1 cellular context compared by ENCODE assay signal in the genomic region with DNA sequence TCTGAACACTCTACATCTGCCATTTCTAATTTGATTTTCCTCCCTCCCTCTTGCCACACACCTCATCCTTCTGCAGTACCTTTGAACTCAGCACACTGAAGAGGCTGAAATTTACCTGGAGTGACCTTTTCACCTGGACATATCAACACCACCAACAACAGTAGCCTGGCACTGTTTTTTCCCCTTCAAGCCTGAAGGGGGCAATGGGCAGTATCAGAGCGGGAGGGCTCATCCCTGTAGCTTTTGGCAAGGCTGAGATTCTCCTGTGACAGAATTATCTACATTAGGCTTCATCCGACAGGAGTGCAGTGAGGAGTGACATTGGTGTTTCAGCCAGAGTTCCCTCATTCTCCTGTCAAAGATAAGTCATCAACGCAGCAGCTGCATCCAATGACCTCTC.
TF ChIP-seq lines count a peak whose summit lies in the region.

No MANE protein-coding gene starts in this region.

TF ChIP-seq in GM23338, 12 proteins besides CTCF, POLR2A, EP300 and RAD21 (continued from another document):
- TF ChIP-seq, protein P1, sequence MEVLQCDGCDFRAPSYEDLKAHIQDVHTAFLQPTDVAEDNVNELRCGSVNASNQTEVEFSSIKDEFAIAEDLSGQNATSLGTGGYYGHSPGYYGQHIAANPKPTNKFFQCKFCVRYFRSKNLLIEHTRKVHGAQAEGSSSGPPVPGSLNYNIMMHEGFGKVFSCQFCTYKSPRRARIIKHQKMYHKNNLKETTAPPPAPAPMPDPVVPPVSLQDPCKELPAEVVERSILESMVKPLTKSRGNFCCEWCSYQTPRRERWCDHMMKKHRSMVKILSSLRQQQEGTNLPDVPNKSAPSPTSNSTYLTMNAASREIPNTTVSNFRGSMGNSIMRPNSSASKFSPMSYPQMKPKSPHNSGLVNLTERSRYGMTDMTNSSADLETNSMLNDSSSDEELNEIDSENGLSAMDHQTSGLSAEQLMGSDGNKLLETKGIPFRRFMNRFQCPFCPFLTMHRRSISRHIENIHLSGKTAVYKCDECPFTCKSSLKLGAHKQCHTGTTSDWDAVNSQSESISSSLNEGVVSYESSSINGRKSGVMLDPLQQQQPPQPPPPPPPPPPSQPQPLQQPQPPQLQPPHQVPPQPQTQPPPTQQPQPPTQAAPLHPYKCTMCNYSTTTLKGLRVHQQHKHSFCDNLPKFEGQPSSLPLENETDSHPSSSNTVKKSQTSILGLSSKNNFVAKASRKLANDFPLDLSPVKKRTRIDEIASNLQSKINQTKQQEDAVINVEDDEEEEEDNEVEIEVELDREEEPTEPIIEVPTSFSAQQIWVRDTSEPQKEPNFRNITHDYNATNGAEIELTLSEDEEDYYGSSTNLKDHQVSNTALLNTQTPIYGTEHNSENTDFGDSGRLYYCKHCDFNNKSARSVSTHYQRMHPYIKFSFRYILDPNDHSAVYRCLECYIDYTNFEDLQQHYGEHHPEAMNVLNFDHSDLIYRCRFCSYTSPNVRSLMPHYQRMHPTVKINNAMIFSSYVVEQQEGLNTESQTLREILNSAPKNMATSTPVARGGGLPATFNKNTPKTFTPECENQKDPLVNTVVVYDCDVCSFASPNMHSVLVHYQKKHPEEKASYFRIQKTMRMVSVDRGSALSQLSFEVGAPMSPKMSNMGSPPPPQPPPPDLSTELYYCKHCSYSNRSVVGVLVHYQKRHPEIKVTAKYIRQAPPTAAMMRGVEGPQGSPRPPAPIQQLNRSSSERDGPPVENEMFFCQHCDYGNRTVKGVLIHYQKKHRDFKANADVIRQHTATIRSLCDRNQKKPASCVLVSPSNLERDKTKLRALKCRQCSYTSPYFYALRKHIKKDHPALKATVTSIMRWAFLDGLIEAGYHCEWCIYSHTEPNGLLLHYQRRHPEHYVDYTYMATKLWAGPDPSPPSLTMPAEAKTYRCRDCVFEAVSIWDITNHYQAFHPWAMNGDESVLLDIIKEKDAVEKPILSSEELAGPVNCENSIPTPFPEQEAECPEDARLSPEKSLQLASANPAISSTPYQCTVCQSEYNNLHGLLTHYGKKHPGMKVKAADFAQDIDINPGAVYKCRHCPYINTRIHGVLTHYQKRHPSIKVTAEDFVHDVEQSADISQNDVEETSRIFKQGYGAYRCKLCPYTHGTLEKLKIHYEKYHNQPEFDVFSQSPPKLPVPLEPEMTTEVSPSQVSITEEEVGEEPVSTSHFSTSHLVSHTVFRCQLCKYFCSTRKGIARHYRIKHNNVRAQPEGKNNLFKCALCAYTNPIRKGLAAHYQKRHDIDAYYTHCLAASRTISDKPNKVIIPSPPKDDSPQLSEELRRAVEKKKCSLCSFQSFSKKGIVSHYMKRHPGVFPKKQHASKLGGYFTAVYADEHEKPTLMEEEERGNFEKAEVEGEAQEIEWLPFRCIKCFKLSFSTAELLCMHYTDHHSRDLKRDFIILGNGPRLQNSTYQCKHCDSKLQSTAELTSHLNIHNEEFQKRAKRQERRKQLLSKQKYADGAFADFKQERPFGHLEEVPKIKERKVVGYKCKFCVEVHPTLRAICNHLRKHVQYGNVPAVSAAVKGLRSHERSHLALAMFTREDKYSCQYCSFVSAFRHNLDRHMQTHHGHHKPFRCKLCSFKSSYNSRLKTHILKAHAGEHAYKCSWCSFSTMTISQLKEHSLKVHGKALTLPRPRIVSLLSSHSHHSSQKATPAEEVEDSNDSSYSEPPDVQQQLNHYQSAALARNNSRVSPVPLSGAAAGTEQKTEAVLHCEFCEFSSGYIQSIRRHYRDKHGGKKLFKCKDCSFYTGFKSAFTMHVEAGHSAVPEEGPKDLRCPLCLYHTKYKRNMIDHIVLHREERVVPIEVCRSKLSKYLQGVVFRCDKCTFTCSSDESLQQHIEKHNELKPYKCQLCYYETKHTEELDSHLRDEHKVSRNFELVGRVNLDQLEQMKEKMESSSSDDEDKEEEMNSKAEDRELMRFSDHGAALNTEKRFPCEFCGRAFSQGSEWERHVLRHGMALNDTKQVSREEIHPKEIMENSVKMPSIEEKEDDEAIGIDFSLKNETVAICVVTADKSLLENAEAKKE (CRISPR knock-in tag; IDR thresholded peaks at IDR 0.05) = no peak
- TF ChIP-seq NANOG (IDR thresholded peaks at IDR 0.05; ENCODE audit: borderline replicate concordance) (no peak), STAT1 (IDR thresholded peaks at IDR 0.05; ENCODE audit: unreplicated experiment) (no peak), JUNB (IDR thresholded peaks at IDR 0.05; ENCODE audit: unreplicated experiment) (no peak), ZNF114 (CRISPR knock-in tag; IDR thresholded peaks at IDR 0.05) (no peak), CREB1 (CRISPR knock-in tag; IDR thresholded peaks at IDR 0.05; ENCODE audit: low read depth) (no peak), EZH2 (IDR thresholded peaks at IDR 0.05; ENCODE audit: low read depth, unreplicated experiment) (no peak)
- TF ChIP-seq, protein P2, sequence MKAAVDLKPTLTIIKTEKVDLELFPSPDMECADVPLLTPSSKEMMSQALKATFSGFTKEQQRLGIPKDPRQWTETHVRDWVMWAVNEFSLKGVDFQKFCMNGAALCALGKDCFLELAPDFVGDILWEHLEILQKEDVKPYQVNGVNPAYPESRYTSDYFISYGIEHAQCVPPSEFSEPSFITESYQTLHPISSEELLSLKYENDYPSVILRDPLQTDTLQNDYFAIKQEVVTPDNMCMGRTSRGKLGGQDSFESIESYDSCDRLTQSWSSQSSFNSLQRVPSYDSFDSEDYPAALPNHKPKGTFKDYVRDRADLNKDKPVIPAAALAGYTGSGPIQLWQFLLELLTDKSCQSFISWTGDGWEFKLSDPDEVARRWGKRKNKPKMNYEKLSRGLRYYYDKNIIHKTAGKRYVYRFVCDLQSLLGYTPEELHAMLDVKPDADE (IDR thresholded peaks at IDR 0.05) = no peak
